26 cellular contexts compared by ENCODE assay signal in the genomic region with DNA sequence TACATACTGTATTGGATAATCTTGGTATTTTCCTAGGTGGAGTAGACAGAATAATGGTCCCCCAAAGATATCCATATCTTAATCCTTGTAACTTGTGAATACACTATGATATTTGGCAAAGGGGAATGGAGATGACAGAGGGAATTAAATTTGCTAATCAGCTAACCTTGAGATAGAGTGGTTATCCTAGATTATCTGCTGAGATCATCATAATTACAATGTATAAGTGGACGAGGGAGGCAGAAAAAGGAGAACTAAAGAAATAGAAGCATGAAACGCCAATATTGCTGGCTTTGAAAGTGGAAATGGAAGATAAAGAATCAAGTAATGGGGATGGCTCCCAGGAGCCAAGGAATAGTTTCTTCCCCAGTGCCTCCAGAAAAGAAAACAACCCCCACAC.
"Had no signal": no experiment of that assay in that cellular context is flagged by ENCODE, and none has a peak within 500 bp of the region (broad histone marks: within the 10 kb centered on the region; RNA-seq: fewer than 3 reads in every experiment).

No MANE protein-coding gene starts in this region.

- H3K4me3 Mint-ChIP-seq: activated CD4-positive, alpha-beta memory T cell treated with anti-CD3 and anti-CD28 coated beads, Interleukin-2, amount 10 ng/mL, durations not matched to agents 7 days and 5 days; activated naive CD4-positive, alpha-beta T cell treated with anti-CD3 and anti-CD28 coated beads, Interleukin-2, amount 50 U/mL, for 24 hours; activated naive CD8-positive, alpha-beta T cell treated with anti-CD3 and anti-CD28 coated beads, Interleukin-2, amount 10 ng/mL, durations not matched to agents 7 days and 5 days; activated T-cell treated with anti-CD3 and anti-CD28 coated beads, Interleukin-2, amount 50 U/mL, for 24 hours had no signal

- DNase-seq: activated CD4-positive, alpha-beta memory T cell treated with anti-CD3 and anti-CD28 coated beads, Interleukin-2, amount 10 ng/mL, durations not matched to agents 7 days and 5 days; activated CD4-positive, alpha-beta T cell treated with anti-CD3 and anti-CD28 coated beads for 1 hour; activated CD4-positive, alpha-beta T cell treated with anti-CD3 and anti-CD28 coated beads for 48 hours; activated CD4-positive, CD25-positive, alpha-beta regulatory T cell; activated CD8-positive, alpha-beta memory T cell treated with anti-CD3 and anti-CD28 coated beads for 24 hours; activated gamma-delta T cell; activated naive CD4-positive, alpha-beta T cell treated with Interleukin-2 at 50 U/mL for 16 hours; activated naive CD8-positive, alpha-beta T cell treated with anti-CD3 and anti-CD28 coated beads, Interleukin-2, amount 10 ng/mL, durations not matched to agents 7 days and 5 days; activated T-cell treated with anti-CD3 and anti-CD28 coated beads, Interleukin-2, amount 50 U/mL, for 24 hours; amygdala; body of pancreas; Karpas-422; NCI-H1105; NCI-H1417 treated with DMSO at 0.1 percent for 48 hours; NCI-H1930; NCI-H2081 treated with DMSO at 0.1 percent for 48 hours; NCI-H226; NCI-H446 treated with DMSO at 0.1 percent for 48 hours; NCI-H524; NCI-H69; Right ventricle myocardium superior; WERI-Rb-1 had no signal

- H3K27me3 ChIP-seq: ascending aorta, body of pancreas, breast epithelium had no signal

- H3K9me3 ChIP-seq: ascending aorta, body of pancreas, breast epithelium had no signal

- H3K27me3 Mint-ChIP-seq: activated CD4-positive, alpha-beta memory T cell treated with anti-CD3 and anti-CD28 coated beads, Interleukin-2, amount 10 ng/mL, durations not matched to agents 7 days and 5 days had no signal

- H3K36me3 ChIP-seq: ascending aorta, breast epithelium, WERI-Rb-1 had no signal

- H3K27ac ChIP-seq: ascending aorta, body of pancreas, breast epithelium, WERI-Rb-1 had no signal

- H3K4me1 ChIP-seq: ascending aorta, body of pancreas, breast epithelium had no signal

- H3K27ac Mint-ChIP-seq: activated CD4-positive, alpha-beta memory T cell treated with anti-CD3 and anti-CD28 coated beads, Interleukin-2, amount 10 ng/mL, durations not matched to agents 7 days and 5 days; activated naive CD4-positive, alpha-beta T cell treated with anti-CD3 and anti-CD28 coated beads, Interleukin-2, amount 50 U/mL, for 24 hours; activated naive CD8-positive, alpha-beta T cell treated with anti-CD3 and anti-CD28 coated beads, Interleukin-2, amount 10 ng/mL, durations not matched to agents 7 days and 5 days; activated T-cell treated with anti-CD3 and anti-CD28 coated beads, Interleukin-2, amount 50 U/mL, for 24 hours; activated T-helper 2 cell treated with anti-CD3 and anti-CD28 coated beads, Interferon-gamma antibody, Interleukin-2, Interleukin-4, amounts not matched to agents 10 μg/mL and 5 μg/mL and 100 μg/mL, durations not matched to agents 14 hours and 24 hours and 36 hours had no signal

- ATAC-seq: body of pancreas had no signal

- H3K4me1 Mint-ChIP-seq: activated CD4-positive, alpha-beta memory T cell treated with anti-CD3 and anti-CD28 coated beads, Interleukin-2, amount 10 ng/mL, durations not matched to agents 7 days and 5 days; activated naive CD4-positive, alpha-beta T cell treated with anti-CD3 and anti-CD28 coated beads, Interleukin-2, amount 50 U/mL, for 24 hours; activated naive CD8-positive, alpha-beta T cell treated with anti-CD3 and anti-CD28 coated beads, Interleukin-2, amount 10 ng/mL, durations not matched to agents 7 days and 5 days had no signal

- H3K4me3 ChIP-seq: ascending aorta, body of pancreas, breast epithelium had no signal

- H3K36me3 Mint-ChIP-seq: activated naive CD8-positive, alpha-beta T cell treated with anti-CD3 and anti-CD28 coated beads, Interleukin-2, amount 10 ng/mL, durations not matched to agents 7 days and 5 days had no signal
